ENCODE assay signal across 17 cellular contexts in the genomic region with DNA sequence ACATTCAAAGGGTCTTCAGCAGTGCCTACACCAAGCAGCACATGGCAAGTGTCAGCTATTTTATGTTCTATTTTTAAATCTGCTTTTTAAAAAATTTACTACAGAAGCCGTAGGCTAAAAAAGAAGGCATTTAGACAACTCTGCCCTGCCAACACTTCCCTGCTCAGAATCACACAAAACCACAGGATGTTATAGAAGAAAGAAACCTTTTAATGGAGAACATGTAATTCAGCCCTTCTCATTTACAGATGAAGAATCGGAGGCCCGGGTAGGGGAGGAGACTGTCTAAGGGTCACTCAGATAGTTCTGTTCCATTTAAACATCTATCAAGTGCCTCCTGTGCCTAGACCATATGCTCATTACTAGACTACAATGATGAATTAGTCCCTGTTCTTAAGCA.
"Had no signal": no experiment of that assay in that cellular context is flagged by ENCODE, and none has a peak within 500 bp of the region (broad histone marks: within the 10 kb centered on the region; RNA-seq: fewer than 3 reads in every experiment).

No MANE protein-coding gene starts in this region.

- H3K9me3 Mint-ChIP-seq: activated naive CD4-positive, alpha-beta T cell treated with anti-CD3 and anti-CD28 coated beads, Interleukin-2, amount 10 ng/mL, durations not matched to agents 7 days and 5 days; activated T-cell treated with anti-CD3 and anti-CD28 coated beads, Interleukin-2, amount 50 U/mL, for 4 hours; nephron; stimulated activated memory B cell treated with anti-CD40 and anti-IgM and Interleukin-4, amounts not matched to agents 10 μg/mL and 1 μg/mL and 100 μg/mL, for 72 hours had no signal

- H3K4me1 Mint-ChIP-seq: activated naive CD4-positive, alpha-beta T cell treated with anti-CD3 and anti-CD28 coated beads, Interleukin-2, amount 10 ng/mL, durations not matched to agents 7 days and 5 days; stimulated activated memory B cell treated with anti-CD40 and anti-IgM and Interleukin-4, amounts not matched to agents 10 μg/mL and 1 μg/mL and 100 μg/mL, for 72 hours had no signal

- DNase-seq: activated CD4-positive, alpha-beta T cell treated with anti-CD3 and anti-CD28 coated beads, Interleukin-2, amount 50 U/mL, for 1 hour; activated CD4-positive, CD25-positive, alpha-beta regulatory T cell treated with anti-CD3 and anti-CD28 coated beads, Interleukin-2, amount 50 U/mL, for 72 hours; activated CD8-positive, alpha-beta memory T cell treated with anti-CD3 and anti-CD28 coated beads, Interleukin-2, amount 50 U/mL, for 4 hours; activated effector memory CD4-positive, alpha-beta T cell treated with Interleukin-2 at 50 U/mL for 16 hours; activated naive CD4-positive, alpha-beta T cell treated with anti-CD3 and anti-CD28 coated beads, Interleukin-2, amount 10 ng/mL, durations not matched to agents 7 days and 5 days; activated T-cell treated with anti-CD3 and anti-CD28 coated beads, Interleukin-2, amount 50 U/mL, for 4 hours; body of pancreas; effector memory CD8-positive, alpha-beta T cell; hippocampal formation; spleen; stimulated activated CD4-positive, alpha-beta T cell treated with anti-CD3 and anti-CD28 coated beads, Interleukin-4, amount 100 ng/mL, for 4 hours; T-helper 1 cell; T1000 had no signal

- H3K27me3 Mint-ChIP-seq: activated naive CD4-positive, alpha-beta T cell treated with anti-CD3 and anti-CD28 coated beads, Interleukin-2, amount 10 ng/mL, durations not matched to agents 7 days and 5 days had no signal

- H3K9me3 ChIP-seq: body of pancreas, spleen had no signal

- H3K4me1 ChIP-seq: body of pancreas, spleen had no signal

- H3K27me3 ChIP-seq: body of pancreas had no signal

- H3K27ac Mint-ChIP-seq: activated naive CD4-positive, alpha-beta T cell treated with anti-CD3 and anti-CD28 coated beads, Interleukin-2, amount 10 ng/mL, durations not matched to agents 7 days and 5 days; effector memory CD8-positive, alpha-beta T cell; mesothelial cell of epicardium; nephron; stimulated activated memory B cell treated with anti-CD40 and anti-IgM and Interleukin-4, amounts not matched to agents 10 μg/mL and 1 μg/mL and 100 μg/mL, for 72 hours had no signal

- H3K4me3 ChIP-seq: body of pancreas, spleen had no signal

- H3K27ac ChIP-seq: body of pancreas, spleen had no signal

- FAIRE-seq: islet of Langerhans had no signal

- H3K4me3 Mint-ChIP-seq: activated naive CD4-positive, alpha-beta T cell treated with anti-CD3 and anti-CD28 coated beads, Interleukin-2, amount 10 ng/mL, durations not matched to agents 7 days and 5 days; activated T-cell treated with anti-CD3 and anti-CD28 coated beads, Interleukin-2, amount 50 U/mL, for 4 hours; effector memory CD8-positive, alpha-beta T cell; mesothelial cell of epicardium; nephron; stimulated activated memory B cell treated with anti-CD40 and anti-IgM and Interleukin-4, amounts not matched to agents 10 μg/mL and 1 μg/mL and 100 μg/mL, for 72 hours had no signal

- H3K36me3 ChIP-seq: spleen had no signal

- H3K36me3 Mint-ChIP-seq: activated naive CD4-positive, alpha-beta T cell treated with anti-CD3 and anti-CD28 coated beads, Interleukin-2, amount 10 ng/mL, durations not matched to agents 7 days and 5 days; mesothelial cell of epicardium; stimulated activated memory B cell treated with anti-CD40 and anti-IgM and Interleukin-4, amounts not matched to agents 10 μg/mL and 1 μg/mL and 100 μg/mL, for 72 hours had no signal
